ENCODE assay signal across 16 cellular contexts in genomic region chr1:42240964-42241755, GRCh38.
DNase-seq lines count a peak whose midpoint lies in the region; ATAC-seq and TF ChIP-seq lines count a peak whose summit lies in the region.
"Had no signal": no experiment of that assay in that cellular context is flagged by ENCODE, and none has a peak within 500 bp of the region (broad histone marks: within the 10 kb centered on the region; RNA-seq: fewer than 3 reads in every experiment).

No MANE protein-coding gene starts in this region.

- H3K4me3 Mint-ChIP-seq in chondrocyte (ENCODE audit: unreplicated experiment) = no peak overlapping the region
- H3K4me3 Mint-ChIP-seq in naive thymus-derived CD8-positive, alpha-beta T cell = peak overlapping the region in 3 of 10 donors; percentile 28 to 42 (median 30)
- H3K4me3 Mint-ChIP-seq: activated naive CD4-positive, alpha-beta T cell treated with anti-CD3 and anti-CD28 coated beads, Interleukin-2, amount 50 U/mL, for 24 hours had no signal

- peaks cover 65% of the 10 kb centered on the region for H3K36me3 ChIP-seq in BLaER1

- H3K9me3 Mint-ChIP-seq in chondrocyte (ENCODE audit: low read depth) = peaks cover 12% of the 10 kb centered on the region
- peaks cover 4 to 50% (median 21%) of the 10 kb centered on the region in 9 donors for H3K9me3 Mint-ChIP-seq in naive thymus-derived CD8-positive, alpha-beta T cell

- peak overlapping the region; percentile 55 for H3K27ac Mint-ChIP-seq in chondrocyte (ENCODE audit: unreplicated experiment)
- peak overlapping the region in 9 of 10 donors; percentile 11 to 82 (median 53) for H3K27ac Mint-ChIP-seq in naive thymus-derived CD8-positive, alpha-beta T cell
- H3K27ac Mint-ChIP-seq: activated naive CD4-positive, alpha-beta T cell treated with anti-CD3 and anti-CD28 coated beads, Interleukin-2, amount 50 U/mL, for 24 hours had no signal

- H3K4me3 ChIP-seq in BLaER1 = no peak overlapping the region
- H3K4me3 ChIP-seq: coronary artery had no signal

- no peaks in the 10 kb centered on the region for H3K27me3 ChIP-seq in BLaER1

- H3K27me3 Mint-ChIP-seq in chondrocyte (ENCODE audit: low read depth) = no peaks in the 10 kb centered on the region
- no peaks in the 10 kb centered on the region for H3K27me3 Mint-ChIP-seq in naive thymus-derived CD8-positive, alpha-beta T cell
- H3K27me3 Mint-ChIP-seq: activated naive CD4-positive, alpha-beta T cell treated with anti-CD3 and anti-CD28 coated beads, Interleukin-2, amount 50 U/mL, for 24 hours had no signal

- no peak for TF ChIP-seq CTCF in chondrocyte (IDR thresholded peaks at IDR 0.05)

- H4K20me1 ChIP-seq in BLaER1 = peaks cover 40% of the 10 kb centered on the region

- peaks cover 12% of the 10 kb centered on the region for H3K36me3 Mint-ChIP-seq in chondrocyte (ENCODE audit: low read depth)
- peaks cover 39 to 63% (median 61%) of the 10 kb centered on the region in 3 donors for H3K36me3 Mint-ChIP-seq in naive thymus-derived CD8-positive, alpha-beta T cell

- peaks cover 80% of the 10 kb centered on the region for H3K9me3 ChIP-seq in BLaER1

- POLR2A ChIA-PET in naive thymus-derived CD8-positive, alpha-beta T cell (lab: Charles Lee) = interaction anchor here (1.1 kb wide), 1 partner anchor 29 kb away, joined by 3 read pairs; no protein-coding TSS in a partner anchor

- peaks cover 22% of the 10 kb centered on the region for H3K4me1 Mint-ChIP-seq in chondrocyte (ENCODE audit: low read depth)
- H3K4me1 Mint-ChIP-seq in naive thymus-derived CD8-positive, alpha-beta T cell = peaks cover 44 to 63% (median 56%) of the 10 kb centered on the region in 4 donors

- H3K9ac ChIP-seq in BLaER1 = no peak overlapping the region

- no peak for ATAC-seq in naive thymus-derived CD8-positive, alpha-beta T cell
- no peak for ATAC-seq in GM21723 (IDR thresholded peaks at IDR 0.05; ENCODE audit: unreplicated experiment)
- ATAC-seq in HG03159 (IDR thresholded peaks at IDR 0.05; ENCODE audit: unreplicated experiment) = no peak
- ATAC-seq: HCT116, PC-3 had no signal

- peak; percentile 25 for DNase-seq in HT1080 (ENCODE audit: low read depth)
- DNase-seq in chondrocyte (ENCODE audit: low spot score) = no peak
- DNase-seq in naive thymus-derived CD8-positive, alpha-beta T cell = no peak
- no peak for DNase-seq in activated effector memory CD4-positive, alpha-beta T cell treated with anti-CD3 and anti-CD28 coated beads, Interleukin-2, amount 50 U/mL, for 16 hours
- DNase-seq in C1 segment of cervical spinal cord (lab: John Stamatoyannopoulos, UW) = no peak
- DNase-seq: PC-3; retina; stimulated activated CD4-positive, alpha-beta T cell treated with anti-CD3 and anti-CD28 coated beads, Interleukin-4, amount 100 ng/mL, for 1 hour; WERI-Rb-1 had no signal

- H3K4me2 ChIP-seq in BLaER1 = peak overlapping the region; percentile 23

- peaks cover 12% of the 10 kb centered on the region for H3K4me1 ChIP-seq in BLaER1

- H3K27ac ChIP-seq in BLaER1 = peak overlapping the region; percentile 41; the same call in 1 of the 2 replicates
- H3K27ac ChIP-seq: C4-2B, coronary artery, WERI-Rb-1 had no signal
